In the genomic region with DNA sequence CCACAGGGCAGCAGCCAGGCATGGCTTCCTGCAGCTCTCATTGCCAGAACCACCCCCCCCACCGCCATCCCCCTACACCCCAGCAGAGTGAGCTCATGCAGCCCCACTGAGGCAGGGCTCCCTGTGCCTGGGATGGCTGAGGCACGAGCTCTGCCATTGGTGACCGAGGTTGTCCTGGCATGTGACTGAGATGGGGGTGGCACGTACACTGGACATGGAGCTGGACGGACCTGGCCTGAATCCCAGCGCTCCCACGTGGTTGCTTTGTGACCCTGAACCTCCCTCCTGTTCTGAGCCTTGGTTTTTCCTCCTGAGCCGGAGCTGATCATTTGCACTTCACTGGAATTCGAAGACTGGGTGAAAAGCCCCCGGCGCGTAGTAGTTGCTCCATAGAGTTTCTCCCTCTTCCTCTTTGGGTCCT, we compare ENCODE assay signal across 1 cellular context.
TF ChIP-seq lines count a peak whose summit lies in the region.

No MANE protein-coding gene starts in this region.

TF ChIP-seq in K562, 482 proteins besides CTCF, POLR2A, EP300 and RAD21 (continued from another document):
- TF ChIP-seq, protein P1, sequence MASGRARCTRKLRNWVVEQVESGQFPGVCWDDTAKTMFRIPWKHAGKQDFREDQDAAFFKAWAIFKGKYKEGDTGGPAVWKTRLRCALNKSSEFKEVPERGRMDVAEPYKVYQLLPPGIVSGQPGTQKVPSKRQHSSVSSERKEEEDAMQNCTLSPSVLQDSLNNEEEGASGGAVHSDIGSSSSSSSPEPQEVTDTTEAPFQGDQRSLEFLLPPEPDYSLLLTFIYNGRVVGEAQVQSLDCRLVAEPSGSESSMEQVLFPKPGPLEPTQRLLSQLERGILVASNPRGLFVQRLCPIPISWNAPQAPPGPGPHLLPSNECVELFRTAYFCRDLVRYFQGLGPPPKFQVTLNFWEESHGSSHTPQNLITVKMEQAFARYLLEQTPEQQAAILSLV (tag; IDR thresholded peaks at IDR 0.05): no peak
- TF ChIP-seq, protein P2, sequence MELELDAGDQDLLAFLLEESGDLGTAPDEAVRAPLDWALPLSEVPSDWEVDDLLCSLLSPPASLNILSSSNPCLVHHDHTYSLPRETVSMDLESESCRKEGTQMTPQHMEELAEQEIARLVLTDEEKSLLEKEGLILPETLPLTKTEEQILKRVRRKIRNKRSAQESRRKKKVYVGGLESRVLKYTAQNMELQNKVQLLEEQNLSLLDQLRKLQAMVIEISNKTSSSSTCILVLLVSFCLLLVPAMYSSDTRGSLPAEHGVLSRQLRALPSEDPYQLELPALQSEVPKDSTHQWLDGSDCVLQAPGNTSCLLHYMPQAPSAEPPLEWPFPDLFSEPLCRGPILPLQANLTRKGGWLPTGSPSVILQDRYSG (tag; conservative IDR thresholded peaks at IDR 0.05; ENCODE audit: low read depth): no peak
- TF ChIP-seq, protein P3, sequence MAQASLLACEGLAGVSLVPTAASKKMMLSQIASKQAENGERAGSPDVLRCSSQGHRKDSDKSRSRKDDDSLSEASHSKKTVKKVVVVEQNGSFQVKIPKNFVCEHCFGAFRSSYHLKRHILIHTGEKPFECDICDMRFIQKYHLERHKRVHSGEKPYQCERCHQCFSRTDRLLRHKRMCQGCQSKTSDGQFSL (CRISPR knock-in tag; IDR thresholded peaks at IDR 0.05): peak; percentile 79
- TF ChIP-seq, protein P3 (tag; IDR thresholded peaks at IDR 0.05): no peak
